13 cellular contexts compared by ENCODE assay signal in genomic region chr1:207058252-207058651, GRCh38. TPM values are rescaled to one million over a fixed set of nuclear protein-coding genes. Genes with fewer than 3 reads are reported as not detected.
DNase-seq lines count a peak whose midpoint lies in the region; ATAC-seq and TF ChIP-seq lines count a peak whose summit lies in the region.
"Had no signal": no experiment of that assay in that cellular context is flagged by ENCODE, and none has a peak within 500 bp of the region (broad histone marks: within the 10 kb centered on the region; RNA-seq: fewer than 3 reads in every experiment).

No MANE protein-coding gene starts in this region.

- H3K27ac ChIP-seq in right cardiac atrium (ENCODE audit: low read length) = no peak overlapping the region
- peak overlapping the region; percentile 62 for H3K27ac ChIP-seq in OCI-LY7 (ENCODE audit: low read depth, low read length, poor library complexity, severe bottlenecking)
- peak overlapping the region; percentile 84 for H3K27ac ChIP-seq in psoas muscle
- H3K27ac ChIP-seq in upper lobe of right lung = peak overlapping the region; percentile 7
- no peak overlapping the region for H3K27ac ChIP-seq in effector memory CD4-positive, alpha-beta T cell (ENCODE audit: insufficient read depth, low read length, poor library complexity, severe bottlenecking)

- CTCF ChIA-PET in OCI-LY7 (lab: Charles Lee; ENCODE audit: unreplicated experiment) = no interaction called here

- H3K4me3 ChIP-seq in right cardiac atrium (ENCODE audit: low read length) = no peak overlapping the region
- H3K4me3 ChIP-seq in OCI-LY7 (ENCODE audit: low read depth, low read length, poor library complexity, severe bottlenecking) = no peak overlapping the region
- no peak overlapping the region for H3K4me3 ChIP-seq in psoas muscle
- no peak overlapping the region for H3K4me3 ChIP-seq in upper lobe of right lung
- H3K4me3 ChIP-seq in effector memory CD4-positive, alpha-beta T cell (ENCODE audit: insufficient read depth, low read depth, low read length, poor library complexity, severe bottlenecking) = no peak overlapping the region

- no peak overlapping the region for H2AFZ ChIP-seq in OCI-LY7 (ENCODE audit: low read length)

- H3K27me3 ChIP-seq in right cardiac atrium (ENCODE audit: control insufficient read depth, insufficient read depth) (no peaks in the 10 kb centered on the region), psoas muscle (ENCODE audit: insufficient read depth in 3 of 3, low read length in 2 of 3) (no peaks in the 10 kb centered on the region), upper lobe of right lung (no peaks in the 10 kb centered on the region)
- no peaks in the 10 kb centered on the region for H3K27me3 ChIP-seq in effector memory CD4-positive, alpha-beta T cell (replicated peaks; ENCODE audit: control insufficient read depth, insufficient read depth, low read length, poor library complexity, severe bottlenecking)

- no peaks in the 10 kb centered on the region for H3K4me1 ChIP-seq in right cardiac atrium (ENCODE audit: control insufficient read depth, insufficient read depth, low read length)
- peaks cover 62% of the 10 kb centered on the region for H3K4me1 ChIP-seq in OCI-LY7 (ENCODE audit: insufficient read depth, low read length, poor library complexity, severe bottlenecking)
- peaks cover 9% of the 10 kb centered on the region for H3K4me1 ChIP-seq in psoas muscle
- no peaks in the 10 kb centered on the region for H3K4me1 ChIP-seq in upper lobe of right lung
- H3K4me1 ChIP-seq in effector memory CD4-positive, alpha-beta T cell (ENCODE audit: control insufficient read depth, insufficient read depth, low read length, poor library complexity, severe bottlenecking) = no peaks in the 10 kb centered on the region

- H4K20me1 ChIP-seq in OCI-LY7 (ENCODE audit: insufficient read depth, low read length) = no peaks in the 10 kb centered on the region

- WGBS in right cardiac atrium = 81% methylated on average over 4 of the region's 4 CpGs
- 56 to 78% (median 64%) methylated on average over 4 of the region's 4 CpGs for WGBS in psoas muscle, 3 donors

- peaks cover 15% of the 10 kb centered on the region; the same call in 1 of the 2 replicates for H3K36me3 ChIP-seq in OCI-LY7 (ENCODE audit: insufficient read depth, low read length)
- peaks cover 4 to 28% of the 10 kb centered on the region in 2 donors for H3K36me3 ChIP-seq in psoas muscle (ENCODE audit: insufficient read depth in 1 of 2, low read depth in 1 of 2)
- H3K36me3 ChIP-seq in upper lobe of right lung = peaks cover 22% of the 10 kb centered on the region
- no peaks in the 10 kb centered on the region for H3K36me3 ChIP-seq in effector memory CD4-positive, alpha-beta T cell (ENCODE audit: control insufficient read depth, insufficient read depth, low read length)

- H3K9me3 ChIP-seq in right cardiac atrium (ENCODE audit: control insufficient read depth, low read length) (no peaks in the 10 kb centered on the region), OCI-LY7 (ENCODE audit: low read length) (no peaks in the 10 kb centered on the region), psoas muscle (no peaks in the 10 kb centered on the region), upper lobe of right lung (no peaks in the 10 kb centered on the region)
- H3K9me3 ChIP-seq in effector memory CD4-positive, alpha-beta T cell (ENCODE audit: control insufficient read depth, low read length) = no peaks in the 10 kb centered on the region

- DNase-seq in Right ventricle myocardium superior = no peak
- DNase-seq in right cardiac atrium = no peak
- DNase-seq in OCI-LY7 (ENCODE audit: low spot score) = no peak
- no peak for DNase-seq in psoas muscle
- no peak for DNase-seq in upper lobe of right lung
- no peak for DNase-seq in effector memory CD4-positive, alpha-beta T cell
- DNase-seq: C1 segment of cervical spinal cord; CD8-positive, alpha-beta memory T cell; NCI-H2081; NK-92 treated with Interleukin-12 subunit alpha and Interleukin-12 subunit beta, amount 100 ng/mL, for 24 hours; SHP77 treated with DMSO at 0.1 percent for 48 hours had no signal

- H3K4me2 ChIP-seq in OCI-LY7 (ENCODE audit: low read length) = peak overlapping the region; percentile 31; the same call in 1 of the 2 replicates

- POLR2A ChIA-PET in OCI-LY7 (lab: Charles Lee) = interaction anchor here (0.5 to 1.2 kb wide), 3 partner anchors 20 to 408 kb away, joined by 3 read pairs; no protein-coding TSS in a partner anchor

- TF ChIP-seq CTCF in OCI-LY7 (conservative IDR thresholded peaks at IDR 0.05; ENCODE audit: low read length) (no peak), psoas muscle (IDR thresholded peaks at IDR 0.05) (no peak), upper lobe of right lung (IDR thresholded peaks at IDR 0.05) (no peak)

- no peaks in the 10 kb centered on the region for H3K79me2 ChIP-seq in OCI-LY7 (ENCODE audit: insufficient read depth, low read depth, low read length)

- intact Hi-C loops in Right ventricle myocardium superior (cut with DNase I) = no loop called here
- intact Hi-C loops in right cardiac atrium (cut with DNase I) = no loop called here
- intact Hi-C loops in OCI-LY7 (cut with micrococcal nuclease; ENCODE audit: unreplicated experiment) = no loop called here
- intact Hi-C loops in psoas muscle (cut with DNase I) = no loop called here
- intact Hi-C loops in upper lobe of right lung (cut with DNase I) = no loop called here

- ATAC-seq in Right ventricle myocardium superior (ENCODE audit: poor library complexity) (peak; percentile 40), right cardiac atrium (no peak), psoas muscle (peak in 3 of 4 donors; percentile 38 to 53 (median 49)), upper lobe of right lung (no peak)
- ATAC-seq in activated CD4-positive, CD25-positive, alpha-beta regulatory T cell treated with anti-CD3 and anti-CD28 coated beads, Interleukin-2, amount 50 U/mL, for 24 hours = no peak

- H3K9me2 ChIP-seq in OCI-LY7 (ENCODE audit: insufficient read depth, low read length) = no peaks in the 10 kb centered on the region

- BruUV-seq in OCI-LY7 (replicated peaks; lab: Mats Ljungman, UMichigan) = no TSS peak

RNA-seq across cellular contexts. Expression of gene PFKFB2, which starts 5.2 kb away (rescaled TPM):
- total RNA-seq in Right ventricle myocardium superior (77.9 TPM), right cardiac atrium (10 to 100 TPM; 16.4 to 29.7 (median 21.7) TPM), OCI-LY7 (2022) (13.1 and 14.4 TPM in 2 replicates), psoas muscle (100 to 1,000 TPM in 1 of 4 donors, 10 to 100 TPM in 3; 36.0 to 149 (median 46.4) TPM), upper lobe of right lung (49.9 TPM)
- polyA plus RNA-seq in right cardiac atrium (9.4 TPM), psoas muscle (10 to 100 TPM in 2 of 3 donors, 1 to 10 TPM in 1; 3.9 to 32.9 (median 15.4) TPM)
- total RNA-seq in OCI-LY7 (2014; rRNA removed; shearing (Covaris generic)) = 8.8 and 9.8 TPM in 2 replicates

RNA-seq across cellular contexts. Expression of gene YOD1, which starts 7.2 kb away (rescaled TPM):
- total RNA-seq in Right ventricle myocardium superior (4.0 TPM), right cardiac atrium (1 to 10 TPM; 4.6 to 5.0 (median 4.8) TPM), OCI-LY7 (2022) (16.5 and 17.4 TPM in 2 replicates), psoas muscle (1 to 10 TPM; 3.9 to 7.0 (median 6.0) TPM), upper lobe of right lung (7.0 TPM)
- polyA plus RNA-seq in right cardiac atrium (1.6 TPM), psoas muscle (1 to 10 TPM; 4.4 to 5.6 (median 5.4) TPM)
- total RNA-seq in OCI-LY7 (2014; rRNA removed; shearing (Covaris generic)) = 13.1 and 16.2 TPM in 2 replicates

RNA-seq across cellular contexts. Expression of gene C1orf116, which starts 25.7 kb away (rescaled TPM):
- total RNA-seq in Right ventricle myocardium superior = 0.81 TPM
- total RNA-seq in right cardiac atrium = under 1 TPM in 3 of 4 donors, not detected in 1; 0.06 to 0.14 (median 0.08) TPM
- polyA plus RNA-seq in right cardiac atrium = 0.05 TPM
- not detected in 2 replicates for total RNA-seq in OCI-LY7 (2014; rRNA removed; shearing (Covaris generic))
- not detected in 2 replicates for total RNA-seq in OCI-LY7 (2022)
- 1 to 10 TPM in 1 of 4 donors, under 1 TPM in 3; 0.12 to 1.4 (median 0.35) TPM for total RNA-seq in psoas muscle
- polyA plus RNA-seq in psoas muscle = under 1 TPM; 0.14 to 0.49 (median 0.35) TPM
- 128 TPM for total RNA-seq in upper lobe of right lung
- total RNA-seq: CD8-positive, alpha-beta memory T cell had no signal
- polyA plus RNA-seq: CD8-positive, alpha-beta memory T cell had no signal

RNA-seq across cellular contexts. Expression of gene C4BPB, which starts 30.4 kb away (rescaled TPM):
- total RNA-seq in Right ventricle myocardium superior = 0.46 TPM
- under 1 TPM in 1 of 4 donors, not detected in 3; 0.43 TPM for total RNA-seq in right cardiac atrium
- polyA plus RNA-seq in right cardiac atrium = 0.05 TPM
- total RNA-seq in OCI-LY7 (2014; rRNA removed; shearing (Covaris generic)) = not detected in 2 replicates
- total RNA-seq in OCI-LY7 (2022) = not detected in 2 replicates
- under 1 TPM in 3 of 4 donors, not detected in 1; 0.25 to 0.48 (median 0.27) TPM for total RNA-seq in psoas muscle
- under 1 TPM in 2 of 3 donors, not detected in 1; 0.08 to 0.12 TPM for polyA plus RNA-seq in psoas muscle
- total RNA-seq in upper lobe of right lung = 6.6 TPM
- total RNA-seq: LHCN-M2 had no signal
- polyA plus RNA-seq: CD8-positive, alpha-beta memory T cell had no signal

RNA-seq across cellular contexts. Expression of gene C4BPA, which starts 45.8 kb away (rescaled TPM):
- total RNA-seq in Right ventricle myocardium superior (0.08 TPM), right cardiac atrium (under 1 TPM in 1 of 4 donors, not detected in 3; 0.14 TPM), OCI-LY7 (2022) (not detected in 2 replicates), psoas muscle (under 1 TPM in 1 of 4 donors, not detected in 3; 0.15 TPM), upper lobe of right lung (175 TPM)
- polyA plus RNA-seq in right cardiac atrium (not detected), psoas muscle (not detected)
- total RNA-seq in OCI-LY7 (2014; rRNA removed; shearing (Covaris generic)) = not detected in 2 replicates
- total RNA-seq: CD8-positive, alpha-beta memory T cell; LHCN-M2 had no signal
- polyA plus RNA-seq: CD8-positive, alpha-beta memory T cell had no signal

Comparison
In these comparisons a context has a peak if more than half of its experiments do, and no peak if none do; other contexts are left out.
1. ATAC-seq: peak in Right ventricle myocardium superior (single experiment) and psoas muscle (3 of 4); none in right cardiac atrium (0 of 2), upper lobe of right lung (single experiment) and activated CD4-positive, CD25-positive, alpha-beta regulatory T cell treated with anti-CD3 and anti-CD28 coated beads, Interleukin-2, amount 50 U/mL, for 24 hours (0 of 2).
2. H3K27ac ChIP-seq: peak in OCI-LY7 (single experiment), psoas muscle (single experiment) and upper lobe of right lung (single experiment); none in right cardiac atrium (single experiment) and effector memory CD4-positive, alpha-beta T cell (single experiment).
3. RNA of gene C1orf116, which starts 25.7 kb away (total RNA-seq): 128 TPM in upper lobe of right lung (single experiment); 0.81 TPM in Right ventricle myocardium superior (single experiment), 0.12 to 1.4 TPM in psoas muscle, 0.06 to 0.14 TPM in right cardiac atrium and not detected in OCI-LY7; every median in the first group is over 10 times any median in the second.